ENCODE assay signal across 1 cellular context in genomic region chr13:43072394-43072793, GRCh38.
TF ChIP-seq lines count a peak whose summit lies in the region.

No MANE protein-coding gene starts in this region.

TF ChIP-seq in HCT116, 20 proteins besides CTCF, POLR2A, EP300 and RAD21:
- TF ChIP-seq CEBPB (IDR thresholded peaks at IDR 0.05; ENCODE audit: low read depth): peak; percentile 58; the same call in 1 of the 2 replicates
- no peak for TF ChIP-seq SIN3A (IDR thresholded peaks at IDR 0.05; ENCODE audit: low read depth)
- TF ChIP-seq, protein P1, sequence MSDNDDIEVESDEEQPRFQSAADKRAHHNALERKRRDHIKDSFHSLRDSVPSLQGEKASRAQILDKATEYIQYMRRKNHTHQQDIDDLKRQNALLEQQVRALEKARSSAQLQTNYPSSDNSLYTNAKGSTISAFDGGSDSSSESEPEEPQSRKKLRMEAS (IDR thresholded peaks at IDR 0.05): no peak
- no peak for TF ChIP-seq POLR2AphosphoS5 (IDR thresholded peaks at IDR 0.05; ENCODE audit: low read depth, low read length)
